ENCODE assay signal across 20 cellular contexts in genomic region chr4:151359576-151359975, GRCh38. TPM values are rescaled to one million over a fixed set of nuclear protein-coding genes. Genes with fewer than 3 reads are reported as not detected.
DNase-seq lines count a peak whose midpoint lies in the region; FAIRE-seq and TF ChIP-seq lines count a peak whose summit lies in the region.
"Had no signal": no experiment of that assay in that cellular context is flagged by ENCODE, and none has a peak within 500 bp of the region (broad histone marks: within the 10 kb centered on the region; RNA-seq: fewer than 3 reads in every experiment).

No MANE protein-coding gene starts in this region.

- no peaks in the 10 kb centered on the region for H3K36me3 ChIP-seq in mucosa of rectum (ENCODE audit: control insufficient read depth in 2 of 2, insufficient read depth in 2 of 2, low read length in 2 of 2)
- H3K36me3 ChIP-seq in hepatocyte (replicated peaks; ENCODE audit: insufficient read depth, low read depth), result no peaks in the 10 kb centered on the region

- no peak for FAIRE-seq in urothelium cell line (lab: Jason Lieb, UNC)
- FAIRE-seq: bronchial epithelial cell, HTR-8/SVneo had no signal

- H3K9me2 ChIP-seq in hepatocyte (replicated peaks; ENCODE audit: insufficient read depth), result no peaks in the 10 kb centered on the region

- H3K4me1 ChIP-seq in mucosa of rectum (ENCODE audit: control insufficient read depth in 2 of 2, insufficient read depth in 2 of 2, low read length in 2 of 2), result peaks cover 4 to 8% of the 10 kb centered on the region in 2 donors
- no peaks in the 10 kb centered on the region for H3K4me1 ChIP-seq in hepatocyte (ENCODE audit: insufficient read depth)

- TF ChIP-seq CTCF in hepatocyte (IDR thresholded peaks at IDR 0.05; ENCODE audit: poor library complexity), result no peak

- H3K4me2 ChIP-seq in hepatocyte, result no peak overlapping the region
- H3K4me2 ChIP-seq: GM23338 had no signal

- H3K9ac ChIP-seq in mucosa of rectum (ENCODE audit: low read depth in 1 of 2, low read length in 2 of 2), result no peak overlapping the region

- no peak overlapping the region for H2AFZ ChIP-seq in hepatocyte
- H2AFZ ChIP-seq: GM23338 had no signal

- DNase-seq in COR-L47 (lab: John Stamatoyannopoulos, UW) (peak; percentile 25), NCI-H2227 treated with DMSO at 0.1 percent for 48 hours (lab: John Stamatoyannopoulos, UW) (peak; percentile 18), dermis blood vessel endothelial cell (peak; percentile 70), NCI-H526 treated with DMSO at 0.1 percent for 48 hours (lab: John Stamatoyannopoulos, UW) (no peak), urothelium cell line (ENCODE audit: low spot score) (no peak), DMS114 treated with DMSO at 0.1 percent for 48 hours (lab: John Stamatoyannopoulos, UW; ENCODE audit: unreplicated experiment) (no peak), hepatocyte (ENCODE audit: low spot score) (no peak)
- DNase-seq: activated CD4-positive, alpha-beta T cell treated with anti-CD3 and anti-CD28 coated beads for 48 hours; activated naive CD8-positive, alpha-beta T cell treated with anti-CD3 and anti-CD28 coated beads, Interleukin-2, amount 50 U/mL, for 24 hours; CD8-positive, alpha-beta T cell; erythroblast; NCI-H146; NCI-H345; SW 1271 had no signal

- H3K4me3 ChIP-seq in mucosa of rectum (ENCODE audit: low read length in 2 of 2), result no peak overlapping the region
- H3K4me3 ChIP-seq in hepatocyte, result no peak overlapping the region
- H3K4me3 ChIP-seq: GM23338 had no signal

- H3K27ac ChIP-seq in mucosa of rectum (ENCODE audit: low read depth in 2 of 2, low read length in 2 of 2), result peak overlapping the region; percentile 13 to 28
- no peak overlapping the region for H3K27ac ChIP-seq in hepatocyte
- H3K27ac ChIP-seq: RWPE1 had no signal

- H3K27me3 ChIP-seq in mucosa of rectum (ENCODE audit: control insufficient read depth in 2 of 2, insufficient read depth in 2 of 2, low read length in 2 of 2), result no peaks in the 10 kb centered on the region
- H3K27me3 ChIP-seq in hepatocyte, result no peaks in the 10 kb centered on the region

- no peaks in the 10 kb centered on the region for H4K20me1 ChIP-seq in hepatocyte (ENCODE audit: insufficient read depth, poor library complexity, severe bottlenecking)

- H3K79me2 ChIP-seq in hepatocyte, result no peaks in the 10 kb centered on the region

- WGBS in hepatocyte (ENCODE audit: low lambda C conversion rate, missing lambda C conversion rate), result 86% methylated on average over 4 of the region's 4 CpGs

- H3K9me3 ChIP-seq in mucosa of rectum (ENCODE audit: control insufficient read depth in 2 of 2, low read length in 2 of 2), result no peaks in the 10 kb centered on the region
- no peaks in the 10 kb centered on the region for H3K9me3 ChIP-seq in hepatocyte (ENCODE audit: low read depth)

RNA-seq across cellular contexts. Expression of gene SH3D19, which starts 34.2 kb away (rescaled TPM):
- 50.2 and 67.3 TPM in 2 replicates for total RNA-seq in dermis blood vessel endothelial cell
- total RNA-seq in hepatocyte, result 54.7 and 61.6 TPM in 2 replicates
- polyA plus RNA-seq in hepatocyte, result 28.2 and 31.9 TPM in 2 replicates
- total RNA-seq: activated T-helper 2 cell treated with anti-CD3 and anti-CD28 coated beads, Interferon-gamma antibody, Interleukin-2, Interleukin-4, amounts not matched to agents 10 μg/mL and 5 μg/mL and 100 μg/mL, durations not matched to agents 14 hours and 24 hours and 36 hours had no signal

RNA-seq across cellular contexts. Expression of gene FHIP1A, which starts 49.4 kb away (rescaled TPM):
- total RNA-seq in dermis blood vessel endothelial cell (0.17 and 0.33 TPM in 2 replicates), hepatocyte (7.1 and 21.7 TPM in 2 replicates)
- 1.8 and 2.0 TPM in 2 replicates for polyA plus RNA-seq in hepatocyte
- total RNA-seq: activated T-helper 2 cell treated with anti-CD3 and anti-CD28 coated beads, Interferon-gamma antibody, Interleukin-2, Interleukin-4, amounts not matched to agents 10 μg/mL and 5 μg/mL and 100 μg/mL, durations not matched to agents 14 hours and 24 hours and 36 hours had no signal

Comparison
In these comparisons a context has a peak if more than half of its experiments do, and no peak if none do; other contexts are left out.
1. DNase-seq: peak in COR-L47 (single experiment), NCI-H2227 treated with DMSO at 0.1 percent for 48 hours (single experiment) and dermis blood vessel endothelial cell (single experiment); none in NCI-H526 treated with DMSO at 0.1 percent for 48 hours (single experiment), urothelium cell line (single experiment), DMS114 treated with DMSO at 0.1 percent for 48 hours (single experiment) and hepatocyte (single experiment).